20 cellular contexts compared by ENCODE assay signal in genomic region chr13:48621056-48621455, GRCh38. TPM values are rescaled to one million over a fixed set of nuclear protein-coding genes. Genes with fewer than 3 reads are reported as not detected.
A peak's percentile ranks its signal among the peaks of the same experiment; 100 is the strongest.
DNase-seq lines count a peak whose midpoint lies in the region; TF ChIP-seq lines count a peak whose summit lies in the region.
"Had no signal": no experiment of that assay in that cellular context is flagged by ENCODE, and none has a peak within 500 bp of the region (broad histone marks: within the 10 kb centered on the region; RNA-seq: fewer than 3 reads in every experiment).

No MANE protein-coding gene starts in this region.

- no peak overlapping the region for H3K4me3 ChIP-seq in HL-60 (replicated peaks; ENCODE audit: insufficient read depth, low read length)
- no peak overlapping the region for H3K4me3 ChIP-seq in fibroblast of villous mesenchyme (ENCODE audit: low read depth, low read length)
- H3K4me3 ChIP-seq in mesendoderm (ENCODE audit: low read length): no peak overlapping the region
- H3K4me3 ChIP-seq: GM23248, HAP-1 had no signal

- H2BK15ac ChIP-seq in mesendoderm (replicated peaks; ENCODE audit: low read depth): no peak overlapping the region

- H3K79me1 ChIP-seq in mesendoderm (ENCODE audit: low read length): no peaks in the 10 kb centered on the region

- H3K36me3 ChIP-seq in mesendoderm (ENCODE audit: control insufficient read depth, insufficient read depth, low read length): no peaks in the 10 kb centered on the region
- H3K36me3 ChIP-seq: BE2C, HAP-1 had no signal

- H3K27me3 ChIP-seq in HL-60 (ENCODE audit: insufficient read depth, poor library complexity, severe bottlenecking) (no peaks in the 10 kb centered on the region), mesendoderm (ENCODE audit: insufficient read depth, low read length, poor library complexity) (no peaks in the 10 kb centered on the region)
- H3K27me3 ChIP-seq: BE2C had no signal

- H4K8ac ChIP-seq in mesendoderm (ENCODE audit: low read depth, low read length): no peak overlapping the region

- WGBS in mesendoderm (ENCODE audit: extremely low coverage, insufficient coverage, low lambda C conversion rate): no CpG with 5 or more reads among the region's 3 CpGs

- no peak for DNase-seq in HL-60 (ENCODE audit: low read depth in 1 of 2, low spot score in 1 of 2)
- peak; percentile 78 for DNase-seq in fibroblast of villous mesenchyme (ENCODE audit: low read depth)
- DNase-seq in mesendoderm: peak; percentile 89
- no peak for DNase-seq in progenitor cell of endocrine pancreas (ENCODE audit: low spot score, unreplicated experiment)
- DNase-seq in GM19240 (ENCODE audit: insufficient read length, low spot score): no peak
- no peak for DNase-seq in AML-193 (lab: John Stamatoyannopoulos, UW)
- no peak for DNase-seq in caudate nucleus (lab: John Stamatoyannopoulos, UW)
- DNase-seq: BE2C; C1 segment of cervical spinal cord; CD4-positive, CD25-positive, alpha-beta regulatory T cell; CD8-positive, alpha-beta memory T cell; DMS153; DMS79; GF-D8; GM23248 had no signal

- H3K4ac ChIP-seq in mesendoderm (ENCODE audit: low read depth, low read length): no peak overlapping the region

- TF ChIP-seq CTCF in HL-60 (IDR thresholded peaks at IDR 0.05; ENCODE audit: insufficient read depth, low read length) (no peak), fibroblast of villous mesenchyme (IDR thresholded peaks at IDR 0.05; ENCODE audit: insufficient read depth, low read depth, low read length) (no peak), progenitor cell of endocrine pancreas (IDR thresholded peaks at IDR 0.05; ENCODE audit: unreplicated experiment) (no peak)

- H3K23ac ChIP-seq in mesendoderm (ENCODE audit: low read length): no peak overlapping the region

- peak overlapping the region; percentile 24 for H2BK5ac ChIP-seq in mesendoderm (ENCODE audit: low read length)

- peaks cover 25% of the 10 kb centered on the region for H3K4me1 Mint-ChIP-seq in progenitor cell of endocrine pancreas (ENCODE audit: low read depth)
- H3K4me1 Mint-ChIP-seq: CD4-positive, CD25-positive, alpha-beta regulatory T cell; CD8-positive, alpha-beta memory T cell had no signal

- H3K9me3 Mint-ChIP-seq in progenitor cell of endocrine pancreas (ENCODE audit: low read depth): peaks cover 10% of the 10 kb centered on the region

- no peak overlapping the region for H3K4me3 Mint-ChIP-seq in progenitor cell of endocrine pancreas (ENCODE audit: low read depth)
- H3K4me3 Mint-ChIP-seq: CD4-positive, CD25-positive, alpha-beta regulatory T cell; CD8-positive, alpha-beta memory T cell had no signal

- H4K5ac ChIP-seq in mesendoderm (ENCODE audit: low read length): no peak overlapping the region

- peak overlapping the region; percentile 67 for H2AK5ac ChIP-seq in mesendoderm (ENCODE audit: low read length)

- H3K36me3 Mint-ChIP-seq in progenitor cell of endocrine pancreas (ENCODE audit: insufficient read depth): peaks cover 8% of the 10 kb centered on the region

- peaks cover 2% of the 10 kb centered on the region for H3K4me1 ChIP-seq in mesendoderm (ENCODE audit: control insufficient read depth, low read depth, low read length)
- H3K4me1 ChIP-seq: HAP-1 had no signal

- H3K9ac ChIP-seq in mesendoderm (ENCODE audit: low read length): no peak overlapping the region
- H3K9ac ChIP-seq: GM23248 had no signal

- H3K27ac Mint-ChIP-seq in progenitor cell of endocrine pancreas: peak overlapping the region; percentile 87
- H3K27ac Mint-ChIP-seq: CD4-positive, CD25-positive, alpha-beta regulatory T cell; CD8-positive, alpha-beta memory T cell had no signal

- no peak overlapping the region for H3K4me2 ChIP-seq in mesendoderm (ENCODE audit: low read length)

- no peaks in the 10 kb centered on the region for H3K27me3 Mint-ChIP-seq in progenitor cell of endocrine pancreas
- H3K27me3 Mint-ChIP-seq: CD4-positive, CD25-positive, alpha-beta regulatory T cell had no signal

- peak overlapping the region; percentile 38 for H3K56ac ChIP-seq in mesendoderm (ENCODE audit: low read length)

- H3K27ac ChIP-seq in HL-60 (replicated peaks) (peak overlapping the region; percentile 8; the same call in 1 of the 2 replicates), mesendoderm (ENCODE audit: low read depth, low read length) (no peak overlapping the region), caudate nucleus (ENCODE audit: low read depth, low read length) (no peak overlapping the region)
- H3K27ac ChIP-seq: GM23248 had no signal

- H2BK120ac ChIP-seq in mesendoderm (ENCODE audit: low read depth, low read length): no peak overlapping the region

- H3K79me2 ChIP-seq in mesendoderm (ENCODE audit: control insufficient read depth, insufficient read depth, low read length): no peaks in the 10 kb centered on the region

- no peak overlapping the region for H3K18ac ChIP-seq in mesendoderm (ENCODE audit: low read length)

RNA-seq across cellular contexts. Expression of gene CYSLTR2, which starts 32.7 kb away (rescaled TPM):
- not detected in 2 replicates for total RNA-seq in fibroblast of villous mesenchyme
- polyA plus RNA-seq in mesendoderm (2013, experiment 1 of 2): 0.06 TPM
- 0.10 TPM for polyA plus RNA-seq in mesendoderm (2013, experiment 2 of 2)
- 0.17 and 0.47 TPM in 2 replicates for total RNA-seq in progenitor cell of endocrine pancreas
- total RNA-seq: A172, Daoy, GM23248, H4, HT-29 had no signal
- polyA plus RNA-seq: GM23248 had no signal

Comparison
In these comparisons a context has a peak if more than half of its experiments do, and no peak if none do; other contexts are left out.
1. DNase-seq: peak in fibroblast of villous mesenchyme (single experiment) and mesendoderm (single experiment); none in HL-60 (0 of 2), progenitor cell of endocrine pancreas (single experiment), GM19240 (single experiment), AML-193 (0 of 2) and caudate nucleus (0 of 61).